Comparison of ENCODE assay signal across 2 cellular contexts in the genomic region with DNA sequence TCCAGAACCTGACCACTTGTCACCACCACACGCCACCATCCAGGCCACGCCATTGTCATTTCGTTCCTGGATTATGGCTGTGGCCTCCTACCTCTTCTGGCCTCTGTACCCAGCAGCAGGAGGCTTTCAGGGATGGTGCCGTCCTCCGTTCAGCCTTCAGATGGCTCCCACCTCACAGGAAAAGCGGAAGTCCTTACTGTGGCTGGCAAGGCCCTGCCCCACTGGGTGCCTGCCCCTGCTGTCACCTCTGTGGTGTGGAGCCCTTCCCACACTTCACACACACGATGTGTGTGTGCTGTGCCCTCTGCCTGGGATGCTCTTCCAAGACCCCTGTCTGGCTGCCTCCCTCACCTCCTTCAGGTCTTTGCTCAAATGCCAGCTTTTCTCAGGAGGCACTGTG.
A peak's percentile ranks its signal among the peaks of the same experiment; 100 is the strongest.
TF ChIP-seq lines count a peak whose summit lies in the region.

No MANE protein-coding gene starts in this region.

TF ChIP-seq in K562, 482 proteins besides CTCF, POLR2A, EP300 and RAD21 (continued from another document):
- TF ChIP-seq SMARCA5 (IDR thresholded peaks at IDR 0.05) = no peak
TF ChIP-seq in K562: peak in this region for 1.

TF ChIP-seq in HepG2, 621 proteins besides CTCF, POLR2A, EP300 and RAD21 (continued from another document):
- TF ChIP-seq ZNF687 (CRISPR knock-in tag; IDR thresholded peaks at IDR 0.05) = peak; percentile 6; the same call in 1 of the 2 replicates
- TF ChIP-seq ARNT (IDR thresholded peaks at IDR 0.05) = no peak
- TF ChIP-seq ZNF260 (CRISPR knock-in tag; IDR thresholded peaks at IDR 0.05; ENCODE audit: borderline replicate concordance, low read depth) = no peak
- TF ChIP-seq, protein P1, sequence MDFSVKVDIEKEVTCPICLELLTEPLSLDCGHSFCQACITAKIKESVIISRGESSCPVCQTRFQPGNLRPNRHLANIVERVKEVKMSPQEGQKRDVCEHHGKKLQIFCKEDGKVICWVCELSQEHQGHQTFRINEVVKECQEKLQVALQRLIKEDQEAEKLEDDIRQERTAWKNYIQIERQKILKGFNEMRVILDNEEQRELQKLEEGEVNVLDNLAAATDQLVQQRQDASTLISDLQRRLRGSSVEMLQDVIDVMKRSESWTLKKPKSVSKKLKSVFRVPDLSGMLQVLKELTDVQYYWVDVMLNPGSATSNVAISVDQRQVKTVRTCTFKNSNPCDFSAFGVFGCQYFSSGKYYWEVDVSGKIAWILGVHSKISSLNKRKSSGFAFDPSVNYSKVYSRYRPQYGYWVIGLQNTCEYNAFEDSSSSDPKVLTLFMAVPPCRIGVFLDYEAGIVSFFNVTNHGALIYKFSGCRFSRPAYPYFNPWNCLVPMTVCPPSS (IDR thresholded peaks at IDR 0.05) = no peak
TF ChIP-seq in HepG2: peak in this region for 1.
